ENCODE assay signal across 23 cellular contexts in genomic region chr3:17770682-17771081, GRCh38.
"Had no signal": no experiment of that assay in that cellular context is flagged by ENCODE, and none has a peak within 500 bp of the region (broad histone marks: within the 10 kb centered on the region; RNA-seq: fewer than 3 reads in every experiment).

No MANE protein-coding gene starts in this region.

- H3K9me3 ChIP-seq: lower lobe of right lung, ovary, right atrium auricular region, stomach had no signal

- H2AFZ ChIP-seq: neural progenitor cell had no signal

- H3K4me3 ChIP-seq: gastroesophageal sphincter, left ventricle myocardium inferior, lower lobe of right lung, neural progenitor cell, ovary, right atrium auricular region, sigmoid colon, skin epidermis, stomach had no signal

- DNase-seq: effector CD4-positive, alpha-beta T cell; foreskin fibroblast; glutamatergic neuron; kidney; left cardiac atrium; left ventricle myocardium inferior; lower lobe of right lung; midbrain; nucleus accumbens; ovary; sigmoid colon; stimulated activated CD4-positive, alpha-beta T cell treated with anti-CD3 and anti-CD28 coated beads, Interleukin-12 subunit alpha, Interleukin-12 subunit beta, amount 100 ng/mL, for 4 hours; stimulated activated naive CD4-positive, alpha-beta T cell; stomach; substantia nigra; trophoblast cell had no signal

- H3K27ac ChIP-seq: gastroesophageal sphincter, left ventricle myocardium inferior, lower lobe of right lung, neural progenitor cell, ovary, right atrium auricular region, sigmoid colon, skin epidermis, stomach had no signal

- FAIRE-seq: colon, kidney had no signal

- H3K4me1 ChIP-seq: gastroesophageal sphincter, lower lobe of right lung, neural progenitor cell, right atrium auricular region, sigmoid colon, stomach had no signal

- H3K4me2 ChIP-seq: neural progenitor cell had no signal

- H3K36me3 ChIP-seq: gastroesophageal sphincter, left ventricle myocardium inferior, lower lobe of right lung, neural progenitor cell, ovary, right atrium auricular region, sigmoid colon, stomach had no signal

- H3K9ac ChIP-seq: neural progenitor cell had no signal

- ATAC-seq: esophagus mucosa; gastroesophageal sphincter; left cardiac atrium; lower lobe of right lung; natural killer cell treated with Interleukin-12 subunit alpha and Interleukin-12 subunit beta and Interleukin-15 and Interleukin-18, amount 100 ng/mL, for 72 hours had no signal

- H3K27me3 ChIP-seq: gastroesophageal sphincter, neural progenitor cell, ovary, right atrium auricular region, sigmoid colon, stomach had no signal
